In the genomic region with DNA sequence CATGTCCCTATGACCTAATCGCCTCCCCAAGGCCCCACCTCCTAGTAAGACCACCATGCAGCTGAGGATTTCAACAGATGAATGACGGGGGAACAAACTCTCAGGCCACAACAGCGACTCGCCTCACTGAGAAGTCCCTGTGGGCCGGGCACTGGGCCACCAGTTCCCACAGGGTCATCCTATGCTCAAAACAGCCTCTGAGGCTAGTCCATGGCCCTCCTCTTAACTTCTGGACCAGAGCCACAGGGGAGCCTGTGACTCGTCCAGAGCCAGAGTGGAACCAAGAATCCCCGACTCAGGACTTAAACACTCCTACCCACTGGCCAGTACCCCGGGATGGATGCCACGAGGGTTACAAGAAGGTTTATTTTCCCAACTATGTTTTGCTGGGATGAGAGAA, we compare ENCODE assay signal across 1 cellular context.
TF ChIP-seq lines count a peak whose summit lies in the region.

No MANE protein-coding gene starts in this region.

TF ChIP-seq in WTC11, 78 proteins besides CTCF, POLR2A, EP300 and RAD21:
- TF ChIP-seq, protein P1, sequence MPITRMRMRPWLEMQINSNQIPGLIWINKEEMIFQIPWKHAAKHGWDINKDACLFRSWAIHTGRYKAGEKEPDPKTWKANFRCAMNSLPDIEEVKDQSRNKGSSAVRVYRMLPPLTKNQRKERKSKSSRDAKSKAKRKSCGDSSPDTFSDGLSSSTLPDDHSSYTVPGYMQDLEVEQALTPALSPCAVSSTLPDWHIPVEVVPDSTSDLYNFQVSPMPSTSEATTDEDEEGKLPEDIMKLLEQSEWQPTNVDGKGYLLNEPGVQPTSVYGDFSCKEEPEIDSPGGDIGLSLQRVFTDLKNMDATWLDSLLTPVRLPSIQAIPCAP (CRISPR knock-in tag; IDR thresholded peaks at IDR 0.05), result no peak
- TF ChIP-seq SP1 (CRISPR knock-in tag; conservative IDR thresholded peaks at IDR 0.05), result no peak
- no peak for TF ChIP-seq JUN (CRISPR knock-in tag; IDR thresholded peaks at IDR 0.05)
